ENCODE assay signal across 27 cellular contexts in the genomic region with DNA sequence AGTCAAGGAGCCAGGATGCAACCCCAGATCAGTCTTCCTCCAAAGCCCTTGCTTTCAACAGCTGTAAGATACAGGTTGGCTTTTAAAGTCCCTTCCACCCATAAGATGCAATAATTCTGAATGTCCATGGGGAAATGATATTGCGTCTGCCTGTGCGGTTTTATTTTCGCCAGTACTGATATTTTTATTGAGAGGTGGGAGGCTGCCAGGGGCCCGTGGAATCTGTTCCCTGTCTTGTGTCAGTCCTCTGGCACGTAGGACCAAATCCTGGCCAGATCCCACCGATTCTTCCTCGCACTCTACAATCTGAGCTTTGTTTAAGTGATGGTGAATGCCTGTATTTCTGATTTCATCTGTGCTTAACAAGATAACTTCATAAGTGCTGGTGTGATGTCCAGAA.
"Had no signal": no experiment of that assay in that cellular context is flagged by ENCODE, and none has a peak within 500 bp of the region (broad histone marks: within the 10 kb centered on the region; RNA-seq: fewer than 3 reads in every experiment).

No MANE protein-coding gene starts in this region.

- H3K27ac Mint-ChIP-seq: activated B cell treated with CpG ODN at 0.5 μM for 24 hours; activated CD8-positive, alpha-beta T cell treated with anti-CD3 and anti-CD28 coated beads for 36 hours; activated naive CD4-positive, alpha-beta T cell treated with anti-CD3 and anti-CD28 coated beads, Interleukin-2, amount 10 ng/mL, durations not matched to agents 7 days and 5 days; activated naive CD8-positive, alpha-beta T cell treated with anti-CD3 and anti-CD28 coated beads for 36 hours; activated T-cell treated with anti-CD3 and anti-CD28 coated beads, Interleukin-2, amount 50 U/mL, for 72 hours; activated T-helper 2 cell treated with anti-CD3 and anti-CD28 coated beads, Interferon-gamma antibody, Interleukin-2, Interleukin-4, amounts not matched to agents 10 μg/mL and 5 μg/mL and 100 μg/mL, durations not matched to agents 14 hours and 24 hours and 36 hours; T-cell had no signal

- H3K4me3 ChIP-seq: Peyer's patch, SK-N-MC had no signal

- H3K9me3 ChIP-seq: Peyer's patch had no signal

- DNase-seq: activated B cell treated with CpG ODN at 0.5 μM for 24 hours; activated CD4-positive, alpha-beta T cell treated with anti-CD3 and anti-CD28 coated beads for 1 hour; activated CD4-positive, alpha-beta T cell treated with anti-CD3 and anti-CD28 coated beads, Interleukin-2, amount 50 U/mL, for 1 hour; activated CD8-positive, alpha-beta memory T cell treated with anti-CD3 and anti-CD28 coated beads, Interleukin-2, amount 50 U/mL, for 4 hours; activated CD8-positive, alpha-beta T cell treated with anti-CD3 and anti-CD28 coated beads for 36 hours; activated gamma-delta T cell treated with Interleukin-2 at 50 U/mL for 16 hours; activated naive CD4-positive, alpha-beta T cell treated with anti-CD3 and anti-CD28 coated beads, Interleukin-2, amount 10 ng/mL, durations not matched to agents 7 days and 5 days; activated naive CD8-positive, alpha-beta T cell treated with anti-CD3 and anti-CD28 coated beads for 36 hours; activated T-cell treated with anti-CD3 and anti-CD28 coated beads, Interleukin-2, amount 50 U/mL, for 72 hours; brain microvascular endothelial cell; caudate nucleus; Kasumi-1; KBM-7; NCI-H1105 treated with DMSO at 0.1 percent for 48 hours; NCI-H1436 treated with DMSO at 0.1 percent for 48 hours; NCI-H187; NCI-H2081; NCI-H510A treated with DMSO at 0.1 percent for 48 hours; Peyer's patch; SIG-M5; T-cell; T-helper 2 cell; T1000 had no signal

- H3K4me3 Mint-ChIP-seq: activated B cell treated with CpG ODN at 0.5 μM for 24 hours; activated CD8-positive, alpha-beta T cell treated with anti-CD3 and anti-CD28 coated beads for 36 hours; activated naive CD4-positive, alpha-beta T cell treated with anti-CD3 and anti-CD28 coated beads, Interleukin-2, amount 10 ng/mL, durations not matched to agents 7 days and 5 days; activated naive CD8-positive, alpha-beta T cell treated with anti-CD3 and anti-CD28 coated beads for 36 hours; activated T-cell treated with anti-CD3 and anti-CD28 coated beads, Interleukin-2, amount 50 U/mL, for 72 hours; T-cell had no signal

- FAIRE-seq: TTC549 had no signal

- H3K27ac ChIP-seq: brain microvascular endothelial cell, Peyer's patch, RWPE1, SK-N-MC had no signal

- H3K36me3 ChIP-seq: brain microvascular endothelial cell, Peyer's patch had no signal

- H3K9me3 Mint-ChIP-seq: activated B cell treated with CpG ODN at 0.5 μM for 24 hours; activated CD8-positive, alpha-beta T cell treated with anti-CD3 and anti-CD28 coated beads for 36 hours; activated naive CD4-positive, alpha-beta T cell treated with anti-CD3 and anti-CD28 coated beads, Interleukin-2, amount 10 ng/mL, durations not matched to agents 7 days and 5 days; activated naive CD8-positive, alpha-beta T cell treated with anti-CD3 and anti-CD28 coated beads for 36 hours; activated T-cell treated with anti-CD3 and anti-CD28 coated beads, Interleukin-2, amount 50 U/mL, for 72 hours; activated T-helper 2 cell treated with anti-CD3 and anti-CD28 coated beads, Interferon-gamma antibody, Interleukin-2, Interleukin-4, amounts not matched to agents 10 μg/mL and 5 μg/mL and 100 μg/mL, durations not matched to agents 14 hours and 24 hours and 36 hours; T-cell had no signal

- H3K27me3 Mint-ChIP-seq: activated B cell treated with CpG ODN at 0.5 μM for 24 hours had no signal

- H3K4me1 Mint-ChIP-seq: activated naive CD4-positive, alpha-beta T cell treated with anti-CD3 and anti-CD28 coated beads, Interleukin-2, amount 10 ng/mL, durations not matched to agents 7 days and 5 days; activated naive CD8-positive, alpha-beta T cell treated with anti-CD3 and anti-CD28 coated beads for 36 hours had no signal

- H3K27me3 ChIP-seq: brain microvascular endothelial cell, Peyer's patch had no signal

- ATAC-seq: activated CD8-positive, alpha-beta T cell treated with anti-CD3 and anti-CD28 coated beads for 36 hours; activated T-cell treated with anti-CD3 and anti-CD28 coated beads, Interleukin-2, amount 50 U/mL, for 72 hours; T-cell had no signal

- H3K36me3 Mint-ChIP-seq: activated naive CD4-positive, alpha-beta T cell treated with anti-CD3 and anti-CD28 coated beads, Interleukin-2, amount 10 ng/mL, durations not matched to agents 7 days and 5 days; activated naive CD8-positive, alpha-beta T cell treated with anti-CD3 and anti-CD28 coated beads for 36 hours; T-cell had no signal
